ENCODE assay signal across 22 cellular contexts in genomic region chr2:198096007-198096406, GRCh38.
"Had no signal": no experiment of that assay in that cellular context is flagged by ENCODE, and none has a peak within 500 bp of the region (broad histone marks: within the 10 kb centered on the region; RNA-seq: fewer than 3 reads in every experiment).

No MANE protein-coding gene starts in this region.

- ATAC-seq: activated CD4-positive, alpha-beta T cell treated with anti-CD3 and anti-CD28 coated beads for 36 hours; activated T-cell treated with anti-CD3 and anti-CD28 coated beads, Interleukin-2, amount 50 U/mL, for 4 hours had no signal

- H3K4me1 ChIP-seq: thyroid gland, uterus had no signal

- H3K27me3 ChIP-seq: esophagus muscularis mucosa, right atrium auricular region, thyroid gland, uterus had no signal

- H3K36me3 ChIP-seq: right atrium auricular region, thyroid gland, uterus had no signal

- DNase-seq: activated CD4-positive, alpha-beta memory T cell treated with anti-CD3 and anti-CD28 coated beads, Interleukin-2, amount 10 ng/mL, durations not matched to agents 7 days and 5 days; activated CD4-positive, alpha-beta T cell treated with anti-CD3 and anti-CD28 coated beads for 36 hours; activated gamma-delta T cell treated with Interleukin-2 at 50 U/mL for 16 hours; activated T-cell treated with anti-CD3 and anti-CD28 coated beads, Interleukin-2, amount 50 U/mL, for 4 hours; amniotic stem cell; glutamatergic neuron; hypothalamus; kidney; left ventricle myocardium inferior; nucleus accumbens; stimulated activated CD4-positive, alpha-beta T cell treated with anti-CD3 and anti-CD28 coated beads, Interleukin-15, amount 100 ng/mL, for 24 hours; stimulated activated CD4-positive, alpha-beta T cell treated with anti-CD3 and anti-CD28 coated beads, Interleukin-4, amount 100 ng/mL, for 1 hour; stimulated activated naive B cell treated with anti-CD40 and anti-IgM and Interleukin-4, amounts not matched to agents 10 μg/mL and 1 μg/mL and 100 μg/mL, for 72 hours; T-helper 9 cell; thyroid gland; uterus had no signal

- H3K27me3 Mint-ChIP-seq: activated CD4-positive, alpha-beta memory T cell treated with anti-CD3 and anti-CD28 coated beads, Interleukin-2, amount 10 ng/mL, durations not matched to agents 7 days and 5 days; activated CD4-positive, alpha-beta T cell treated with anti-CD3 and anti-CD28 coated beads for 36 hours; activated naive CD8-positive, alpha-beta T cell had no signal

- H3K27ac ChIP-seq: esophagus muscularis mucosa, left ventricle myocardium inferior, right atrium auricular region, skin epidermis, thyroid gland, uterus had no signal

- H3K36me3 Mint-ChIP-seq: memory B cell; stimulated activated naive B cell treated with anti-CD40 and anti-IgM and Interleukin-4, amounts not matched to agents 10 μg/mL and 1 μg/mL and 100 μg/mL, for 72 hours had no signal

- H3K27ac Mint-ChIP-seq: activated CD4-positive, alpha-beta memory T cell treated with anti-CD3 and anti-CD28 coated beads, Interleukin-2, amount 10 ng/mL, durations not matched to agents 7 days and 5 days; activated CD4-positive, alpha-beta T cell treated with anti-CD3 and anti-CD28 coated beads for 36 hours; activated naive CD8-positive, alpha-beta T cell; memory B cell; nephron; stimulated activated naive B cell treated with anti-CD40 and anti-IgM and Interleukin-4, amounts not matched to agents 10 μg/mL and 1 μg/mL and 100 μg/mL, for 72 hours had no signal

- H3K4me1 Mint-ChIP-seq: activated CD4-positive, alpha-beta memory T cell treated with anti-CD3 and anti-CD28 coated beads, Interleukin-2, amount 10 ng/mL, durations not matched to agents 7 days and 5 days; memory B cell; stimulated activated naive B cell treated with anti-CD40 and anti-IgM and Interleukin-4, amounts not matched to agents 10 μg/mL and 1 μg/mL and 100 μg/mL, for 72 hours had no signal

- H3K9me3 Mint-ChIP-seq: activated CD4-positive, alpha-beta memory T cell treated with anti-CD3 and anti-CD28 coated beads, Interleukin-2, amount 10 ng/mL, durations not matched to agents 7 days and 5 days; activated T-cell treated with anti-CD3 and anti-CD28 coated beads, Interleukin-2, amount 50 U/mL, for 4 hours; nephron had no signal

- H3K4me3 Mint-ChIP-seq: activated CD4-positive, alpha-beta memory T cell treated with anti-CD3 and anti-CD28 coated beads, Interleukin-2, amount 10 ng/mL, durations not matched to agents 7 days and 5 days; activated CD4-positive, alpha-beta T cell treated with anti-CD3 and anti-CD28 coated beads for 36 hours; activated naive CD8-positive, alpha-beta T cell; activated T-cell treated with anti-CD3 and anti-CD28 coated beads, Interleukin-2, amount 50 U/mL, for 4 hours; memory B cell; nephron; stimulated activated naive B cell treated with anti-CD40 and anti-IgM and Interleukin-4, amounts not matched to agents 10 μg/mL and 1 μg/mL and 100 μg/mL, for 72 hours had no signal

- H3K9me3 ChIP-seq: esophagus muscularis mucosa, left ventricle myocardium inferior, right atrium auricular region, thyroid gland, uterus had no signal

- H3K4me3 ChIP-seq: esophagus muscularis mucosa, left ventricle myocardium inferior, right atrium auricular region, skin epidermis, thyroid gland, uterus had no signal
